In the genomic region with DNA sequence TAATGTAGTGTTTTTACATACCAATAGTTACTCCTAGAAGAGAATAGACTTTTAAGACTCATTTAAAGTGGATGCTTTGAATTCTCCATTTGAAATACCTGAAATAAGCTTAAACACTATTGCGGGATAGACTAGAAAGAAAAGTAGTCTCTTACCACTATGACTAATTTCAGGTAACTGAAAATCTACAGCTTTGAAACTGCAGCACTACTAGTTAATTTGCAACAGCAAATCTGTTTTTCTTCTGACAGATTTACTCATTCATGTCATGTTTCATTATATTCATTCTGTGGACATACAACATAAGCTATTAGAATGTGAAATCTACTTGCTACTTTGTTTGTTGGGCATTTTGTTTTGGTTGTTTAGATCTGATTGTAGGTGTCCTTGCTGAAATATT, we compare ENCODE assay signal across 11 cellular contexts.
DNase-seq lines count a peak whose midpoint lies in the region; ATAC-seq and TF ChIP-seq lines count a peak whose summit lies in the region.
"Had no signal": no experiment of that assay in that cellular context is flagged by ENCODE, and none has a peak within 500 bp of the region (broad histone marks: within the 10 kb centered on the region; RNA-seq: fewer than 3 reads in every experiment).

No MANE protein-coding gene starts in this region.

- intact Hi-C loops in CD4-positive, alpha-beta T cell (cut with DNase I, micrococcal nuclease): no loop called here

- H3K27me3 ChIP-seq in CD4-positive, alpha-beta T cell (ENCODE audit: control insufficient read depth, insufficient read depth, low read length): no peaks in the 10 kb centered on the region
- H3K27me3 ChIP-seq: gastroesophageal sphincter, testis had no signal

- no peak for DNase-seq in CD4-positive, alpha-beta T cell
- no peak for DNase-seq in activated naive CD4-positive, alpha-beta T cell treated with anti-CD3 and anti-CD28 coated beads, Interleukin-2, amount 50 U/mL, for 72 hours (ENCODE audit: low spot score in 2 of 2)
- DNase-seq in HCEC 1CT (no peak), kidney tubule cell (ENCODE audit: low spot score) (no peak), DMS 273 treated with DMSO at 0.1 percent for 48 hours (lab: John Stamatoyannopoulos, UW) (no peak)
- DNase-seq: midbrain, testis had no signal

- H3K4me3 Mint-ChIP-seq in CD4-positive, alpha-beta T cell: no peak overlapping the region

- CTCF ChIA-PET in CD4-positive, alpha-beta T cell (lab: Charles Lee): interaction anchor here (0.7 to 1.4 kb wide), 2 partner anchors 32 to 153 kb away, joined by 3 to 4 read pairs; no protein-coding TSS in a partner anchor

- no peak overlapping the region for H3K27ac ChIP-seq in CD4-positive, alpha-beta T cell (ENCODE audit: low read depth, low read length)
- H3K27ac ChIP-seq: testis had no signal

- peak overlapping the region; percentile 74 for H3K27ac Mint-ChIP-seq in CD4-positive, alpha-beta T cell
- peak overlapping the region; percentile 96 to 97 for H3K27ac Mint-ChIP-seq in activated naive CD4-positive, alpha-beta T cell treated with anti-CD3 and anti-CD28 coated beads, Interleukin-2, amount 50 U/mL, for 72 hours

- H3K27me3 Mint-ChIP-seq in CD4-positive, alpha-beta T cell: no peaks in the 10 kb centered on the region

- H3K4me1 Mint-ChIP-seq in CD4-positive, alpha-beta T cell (ENCODE audit: low read depth): peaks cover 82% of the 10 kb centered on the region

- H3K9me3 Mint-ChIP-seq in CD4-positive, alpha-beta T cell: no peaks in the 10 kb centered on the region
- H3K9me3 Mint-ChIP-seq in activated naive CD4-positive, alpha-beta T cell treated with anti-CD3 and anti-CD28 coated beads, Interleukin-2, amount 50 U/mL, for 72 hours: peaks cover 0 to 8% of the 10 kb centered on the region in 2 donors

- H3K36me3 Mint-ChIP-seq in CD4-positive, alpha-beta T cell (ENCODE audit: low read depth): peaks cover 39% of the 10 kb centered on the region
- peaks cover 15 to 29% of the 10 kb centered on the region in 2 donors for H3K36me3 Mint-ChIP-seq in activated naive CD4-positive, alpha-beta T cell treated with anti-CD3 and anti-CD28 coated beads, Interleukin-2, amount 50 U/mL, for 72 hours

- POLR2A ChIA-PET in CD4-positive, alpha-beta T cell (lab: Charles Lee): interaction anchor here (0.9 kb wide), 1 partner anchor 153 kb away, joined by 3 read pairs; a partner anchor contains a TSS

- no peak for TF ChIP-seq CTCF in CD4-positive, alpha-beta T cell (IDR thresholded peaks at IDR 0.05)

- H3K9me3 ChIP-seq in CD4-positive, alpha-beta T cell (ENCODE audit: control insufficient read depth, low read length): no peaks in the 10 kb centered on the region
- H3K9me3 ChIP-seq: gastroesophageal sphincter, testis had no signal

- ATAC-seq in CD4-positive, alpha-beta T cell (ENCODE audit: poor library complexity): peak; percentile 25
- ATAC-seq in GM19043 (IDR thresholded peaks at IDR 0.05; ENCODE audit: low read depth, unreplicated experiment) (peak; percentile 35), HG03159 (IDR thresholded peaks at IDR 0.05; ENCODE audit: unreplicated experiment) (peak; percentile 43), GM21526 (IDR thresholded peaks at IDR 0.05; ENCODE audit: low FRiP score, unreplicated experiment) (no peak)
- ATAC-seq in activated naive CD4-positive, alpha-beta T cell treated with anti-CD3 and anti-CD28 coated beads, Interleukin-2, amount 50 U/mL, for 72 hours: peak; percentile 19 to 66
- ATAC-seq: gastroesophageal sphincter had no signal
